ENCODE assay signal across 8 cellular contexts in the genomic region with DNA sequence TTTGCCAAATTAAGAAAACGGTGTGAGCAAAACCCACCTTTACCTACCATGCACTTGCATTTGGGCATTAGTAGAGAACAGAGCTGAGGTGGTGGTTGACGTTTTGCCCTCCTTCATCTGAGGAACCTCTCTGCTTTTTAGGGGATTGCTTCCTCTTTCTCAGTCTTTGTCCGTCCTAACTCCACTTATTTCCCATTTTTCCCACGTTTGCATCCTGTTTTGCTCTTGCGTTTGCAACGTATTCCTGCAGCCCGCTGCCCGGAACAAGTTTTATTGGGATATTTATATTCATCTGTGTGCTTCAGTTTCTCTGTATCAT. TPM values are rescaled to one million over a fixed set of nuclear protein-coding genes. Genes with fewer than 3 reads are reported as not detected.
DNase-seq lines count a peak whose midpoint lies in the region; ATAC-seq, FAIRE-seq and TF ChIP-seq lines count a peak whose summit lies in the region.

No MANE protein-coding gene starts in this region.

- intact Hi-C loops in GM12878 (cut with micrococcal nuclease; ENCODE audit: unreplicated experiment) = loop anchor here (10.0 kb wide), 1 partner anchor 243 kb away; no protein-coding TSS in a partner anchor

- peaks cover 22% of the 10 kb centered on the region for H3K4me1 ChIP-seq in BLaER1
- H3K4me1 ChIP-seq in GM12878 (ENCODE audit: control insufficient read depth, insufficient read depth, low read length) = no peaks in the 10 kb centered on the region; the same call in 1 of the 2 replicates
- H3K4me1 ChIP-seq in liver (ENCODE audit: control insufficient read depth in 4 of 4, insufficient read depth in 4 of 4, low read length in 3 of 4) = peaks cover 4 to 28% (median 9%) of the 10 kb centered on the region in 4 donors

- H3K4me3 ChIP-seq in BLaER1 (peak overlapping the region; percentile 86), GM12878 (peak overlapping the region; percentile 92), liver (ENCODE audit: low read depth in 1 of 3, low read length in 3 of 3) (peak overlapping the region; percentile 79 to 97 (median 97))

- peak overlapping the region; percentile 78 for H3K4me2 ChIP-seq in BLaER1
- H3K4me2 ChIP-seq in GM12878 (ENCODE audit: control insufficient read depth, insufficient read depth) = peak overlapping the region; percentile 62

- SMC1A ChIA-PET in GM12878 (lab: Charles Lee; ENCODE audit: uncharacterized antibody, unreplicated experiment) = interaction anchor here (0.7 to 2.6 kb wide), 6 partner anchors 25 to 367 kb away, joined by 3 to 9 read pairs (median 5); no protein-coding TSS in a partner anchor

- peaks cover 45% of the 10 kb centered on the region for H4K20me1 ChIP-seq in BLaER1
- no peaks in the 10 kb centered on the region for H4K20me1 ChIP-seq in GM12878 (ENCODE audit: control insufficient read depth, insufficient read depth)

- H3K4me3 Mint-ChIP-seq in type B pancreatic cell = peak overlapping the region; percentile 100

- peak overlapping the region; percentile 86 for H3K27ac ChIP-seq in BLaER1
- H3K27ac ChIP-seq in GM12878 (ENCODE audit: control insufficient read depth, insufficient read depth) = peak overlapping the region; percentile 89
- peak overlapping the region; percentile 96 for H3K27ac ChIP-seq in liver (ENCODE audit: low read depth in 1 of 2, low read length in 2 of 2)

- H3K27me3 ChIP-seq in BLaER1 = no peaks in the 10 kb centered on the region
- H3K27me3 ChIP-seq in GM12878 (replicated peaks in 1 of 2; ENCODE audit: control insufficient read depth in 2 of 2, insufficient read depth in 2 of 2, low read length in 1 of 2) = no peaks in the 10 kb centered on the region
- no peaks in the 10 kb centered on the region for H3K27me3 ChIP-seq in liver (ENCODE audit: control insufficient read depth in 4 of 4, insufficient read depth in 4 of 4, low read length in 3 of 4)

- H3K27ac Mint-ChIP-seq in type B pancreatic cell = peak overlapping the region; percentile 100

- no peaks in the 10 kb centered on the region for H3K9me3 ChIP-seq in BLaER1
- H3K9me3 ChIP-seq in GM12878 (replicated peaks; ENCODE audit: control insufficient read depth, insufficient read depth, low read length) = no peaks in the 10 kb centered on the region
- no peaks in the 10 kb centered on the region for H3K9me3 ChIP-seq in liver (ENCODE audit: control insufficient read depth in 4 of 4, low read length in 3 of 4)

- TF ChIP-seq RAD21 in GM12878 (IDR thresholded peaks at IDR 0.05; ENCODE audit: insufficient read depth, low read depth, low read length) = no peak
- TF ChIP-seq RAD21 in liver (IDR thresholded peaks at IDR 0.05) = no peak

- no peaks in the 10 kb centered on the region for H3K9me3 Mint-ChIP-seq in type B pancreatic cell

- CTCF ChIA-PET in GM12878 (lab: Yijun Ruan, JAX) = interaction anchor here (0.7 to 2.2 kb wide), 7 partner anchors 13 to 256 kb away, joined by 3 to 12 read pairs (median 3); no protein-coding TSS in a partner anchor

- DNase-seq in GM12878 (ENCODE audit: low read depth, low spot score) (no peak), type B pancreatic cell (ENCODE audit: extremely low spot score, unreplicated experiment) (no peak), NCI-H187 (lab: John Stamatoyannopoulos, UW) (no peak), mesenteric fat pad (ENCODE audit: low spot score) (no peak)

- H2AFZ ChIP-seq in GM12878 (ENCODE audit: control insufficient read depth, low read depth, low read length) = peak overlapping the region; percentile 100

- ATAC-seq in GM21367 (IDR thresholded peaks at IDR 0.05; ENCODE audit: unreplicated experiment) (peak; percentile 39), HG03571 (IDR thresholded peaks at IDR 0.05; ENCODE audit: unreplicated experiment) (peak; percentile 54), GM12878 (peak; percentile 69)

- no peak for FAIRE-seq in GM12878 (lab: Jason Lieb, UNC)

- TF ChIP-seq CTCF in GM12878 (IDR thresholded peaks at IDR 0.05 in 2 of 3, conservative IDR thresholded peaks at IDR 0.05 in 1 of 3; ENCODE audit: control insufficient read depth in 2 of 3, extremely low read depth in 1 of 3, insufficient read depth in 1 of 3, low read depth in 3 of 3, low read length in 3 of 3) (no peak), liver (IDR thresholded peaks at IDR 0.05; ENCODE audit: low read depth, low read length, missing input control) (no peak), type B pancreatic cell (conservative IDR thresholded peaks at IDR 0.05) (no peak)

- H3K4me1 Mint-ChIP-seq in type B pancreatic cell (ENCODE audit: unreplicated experiment) = peaks cover 19% of the 10 kb centered on the region

- no peak for TF ChIP-seq POLR2A in GM12878 (IDR thresholded peaks at IDR 0.05; ENCODE audit: low read depth, low read length)

- H3K27me3 Mint-ChIP-seq in type B pancreatic cell = no peaks in the 10 kb centered on the region

- peaks cover 17% of the 10 kb centered on the region for H3K36me3 ChIP-seq in BLaER1
- no peaks in the 10 kb centered on the region for H3K36me3 ChIP-seq in GM12878 (ENCODE audit: control insufficient read depth in 2 of 2, insufficient read depth in 2 of 2, low read length in 1 of 2)
- no peaks in the 10 kb centered on the region for H3K36me3 ChIP-seq in liver (ENCODE audit: control insufficient read depth in 4 of 4, insufficient read depth in 3 of 4, low read depth in 1 of 4, low read length in 3 of 4)

- POLR2A ChIA-PET in GM12878 (lab: Charles Lee) = interaction anchor here (0.8 to 2.3 kb wide), 3 partner anchors 70 to 459 kb away, joined by 3 to 9 read pairs (median 3); a partner anchor contains a TSS

- RAD21 ChIA-PET in GM12878 (lab: Charles Lee; ENCODE audit: unreplicated experiment) = interaction anchor here (0.8 to 1.0 kb wide), 2 partner anchors 12 to 58 kb away, joined by 3 to 5 read pairs; no protein-coding TSS in a partner anchor

- H3K79me2 ChIP-seq in GM12878 (ENCODE audit: control insufficient read depth, insufficient read depth, low read length) = peaks cover 44% of the 10 kb centered on the region

- in situ Hi-C loops in GM12878 (cut with MboI) = loop anchor here (25.0 kb wide), 1 partner anchor 1135 kb away; a partner anchor contains a TSS

- BruUV-seq in GM12878 (replicated peaks; lab: Mats Ljungman, UMichigan) = TSS peak; percentile 89

- 1% methylated on average over 8 of the region's 8 CpGs for WGBS in GM12878 (ENCODE audit: insufficient coverage, insufficient replicate concordance, low lambda C conversion rate, missing lambda C conversion rate)
- 1% methylated on average over 8 of the region's 8 CpGs for WGBS in liver

- peaks cover 11% of the 10 kb centered on the region for H3K36me3 Mint-ChIP-seq in type B pancreatic cell

- peak overlapping the region; percentile 92 for H3K9ac ChIP-seq in BLaER1
- H3K9ac ChIP-seq in GM12878 (ENCODE audit: control insufficient read depth, insufficient read depth, low read length) = peak overlapping the region; percentile 93
- peak overlapping the region; percentile 81 to 84 for H3K9ac ChIP-seq in liver (ENCODE audit: low read depth in 1 of 2, low read length in 2 of 2)

- TF ChIP-seq EP300 in GM12878 (IDR thresholded peaks at IDR 0.05; ENCODE audit: borderline replicate concordance in 1 of 2, control insufficient read depth in 1 of 2, low read depth in 2 of 2, low read length in 2 of 2) = no peak

TF ChIP-seq in GM12878, 131 proteins besides CTCF, POLR2A, EP300 and RAD21 (continues in another document):
- peak; percentile 34; the same call in 1 of the 2 replicates for TF ChIP-seq IKZF1 (conservative IDR thresholded peaks at IDR 0.05)

TF ChIP-seq in liver, 16 proteins besides CTCF, POLR2A, EP300 and RAD21 (continues in another document):
- TF ChIP-seq, protein P1, sequence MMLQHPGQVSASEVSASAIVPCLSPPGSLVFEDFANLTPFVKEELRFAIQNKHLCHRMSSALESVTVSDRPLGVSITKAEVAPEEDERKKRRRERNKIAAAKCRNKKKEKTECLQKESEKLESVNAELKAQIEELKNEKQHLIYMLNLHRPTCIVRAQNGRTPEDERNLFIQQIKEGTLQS (IDR thresholded peaks at IDR 0.05) = no peak
- TF ChIP-seq EGR1 (IDR thresholded peaks at IDR 0.05; ENCODE audit: low read depth in 2 of 2) (no peak), FOXA2 (IDR thresholded peaks at IDR 0.05) (no peak), NR2F2 (IDR thresholded peaks at IDR 0.05) (no peak), GABPA (IDR thresholded peaks at IDR 0.05 in 1 of 2, conservative IDR thresholded peaks at IDR 0.05 in 1 of 2) (no peak), HNF4G (IDR thresholded peaks at IDR 0.05) (no peak)
- TF ChIP-seq, protein P2, sequence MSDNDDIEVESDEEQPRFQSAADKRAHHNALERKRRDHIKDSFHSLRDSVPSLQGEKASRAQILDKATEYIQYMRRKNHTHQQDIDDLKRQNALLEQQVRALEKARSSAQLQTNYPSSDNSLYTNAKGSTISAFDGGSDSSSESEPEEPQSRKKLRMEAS (IDR thresholded peaks at IDR 0.05) = no peak

RNA-seq across cellular contexts. Expression of a gene that starts 0.4 kb away (rescaled TPM):
- 58.7 and 59.2 TPM in 2 replicates for total RNA-seq in GM12878 (2013; cell fraction: nucleolus; rRNA removed)
- total RNA-seq in GM12878 (2014; rRNA removed) (28.4 and 34.2 TPM in 2 replicates), GM12878 (2014; rRNA removed; fragmentation: Illumina TruSeq; extraction: Trizol) (39.9 and 40.2 TPM in 2 replicates), GM12878 (2021) (22.3 and 22.7 TPM in 2 replicates), liver (100 to 1,000 TPM; 131 to 139 TPM), type B pancreatic cell (ENCODE audit: low replicate concordance) (82.8 and 101 TPM in 2 replicates), mesenteric fat pad (254 TPM)
- 29.3 TPM for polyA plus RNA-seq in GM12878 (2011; ENCODE audit: low read depth)
- polyA plus RNA-seq in GM12878 (2011; rRNA removed) (45.7 and 73.9 TPM in 2 replicates), GM12878 (2014; fragmentation: Illumina TruSeq; extraction: Trizol) (35.5 and 42.7 TPM in 2 replicates), GM12878 (2014; fragmentation: Nextera tagmentation; extraction: Ambion mirVana) (10 to 100 TPM; 18.5 to 22.5 TPM), GM12878 (2014; rRNA removed) (21.9 and 27.0 TPM in 2 replicates), GM12878 (2016; fragmentation: Nextera tagmentation; extraction: Ambion mirVana) (10 to 100 TPM; 33.8 to 35.5 TPM), liver (10 to 100 TPM; 79.8 to 95.5 TPM)
- 15.7 and 20.0 TPM in 2 replicates for polyA plus RNA-seq in GM12878 (2011; cell fraction: cytosol; rRNA removed)
- 7.5 and 8.0 TPM in 2 replicates for polyA plus RNA-seq in GM12878 (2011; cell fraction: nucleus; rRNA removed)
- 37.1 and 42.4 TPM in 2 replicates for polyA plus RNA-seq in GM12878 (2012)
- polyA minus RNA-seq in GM12878 (2011; rRNA and poly(A)+ RNA removed) = 44.4 and 63.1 TPM in 2 replicates
- 19.4 and 19.8 TPM in 2 replicates for polyA minus RNA-seq in GM12878 (2011; cell fraction: cytosol; rRNA and poly(A)+ RNA removed)
- 10.4 and 14.0 TPM in 2 replicates for polyA minus RNA-seq in GM12878 (2011; cell fraction: nucleus; rRNA and poly(A)+ RNA removed)
